In genomic region chr13:74398599-74398998, GRCh38 we compare ENCODE assay signal across 8 cellular contexts.
"Had no signal": no experiment of that assay in that cellular context is flagged by ENCODE, and none has a peak within 500 bp of the region (broad histone marks: within the 10 kb centered on the region; RNA-seq: fewer than 3 reads in every experiment).

No MANE protein-coding gene starts in this region.

- FAIRE-seq: G401.6, GM12878, GM12891, GM12892, GM18507, GM19239 had no signal

- DNase-seq: GDM1, GF-D8 had no signal

- H3K4me3 ChIP-seq: GM12878 had no signal

- ATAC-seq: GM12878 had no signal
